Comparison of ENCODE assay signal across 23 cellular contexts in the genomic region with DNA sequence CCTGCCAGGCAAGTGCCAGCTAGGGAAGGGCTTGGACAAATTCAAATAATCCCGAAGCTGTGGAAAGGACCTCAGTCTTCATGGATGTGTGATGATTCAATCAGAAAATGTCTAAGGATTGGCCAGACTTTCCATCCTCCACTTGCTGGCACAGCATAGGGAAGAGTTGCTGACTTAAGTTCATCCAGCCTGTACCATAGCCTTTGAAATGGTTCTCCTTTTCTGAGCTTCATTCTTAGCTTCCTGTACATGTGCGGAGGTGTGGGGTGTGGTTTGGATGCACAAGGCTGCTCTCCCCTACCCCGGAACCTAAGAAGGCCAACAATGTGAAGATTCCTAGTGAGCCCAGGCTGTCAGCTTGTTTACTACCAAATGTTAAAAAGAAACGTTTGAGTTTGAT. TPM values are rescaled to one million over a fixed set of nuclear protein-coding genes. Genes with fewer than 3 reads are reported as not detected.
DNase-seq lines count a peak whose midpoint lies in the region; ATAC-seq and TF ChIP-seq lines count a peak whose summit lies in the region.
"Had no signal": no experiment of that assay in that cellular context is flagged by ENCODE, and none has a peak within 500 bp of the region (broad histone marks: within the 10 kb centered on the region; RNA-seq: fewer than 3 reads in every experiment).

No MANE protein-coding gene starts in this region.

- H3K9me2 ChIP-seq in SK-N-SH = no peaks in the 10 kb centered on the region

- no peaks in the 10 kb centered on the region for H4K20me1 ChIP-seq in SK-N-SH (ENCODE audit: insufficient read depth)

- no peaks in the 10 kb centered on the region for H3K36me3 Mint-ChIP-seq in dendritic cell treated with granulocyte-macrophage colony-stimulating factor and Interleukin-4, amounts not matched to agents 40 ng/mL and 50 ng/mL, for 4 days (ENCODE audit: low read depth)
- peaks cover 4 to 5% of the 10 kb centered on the region in 2 donors for H3K36me3 Mint-ChIP-seq in activated naive CD4-positive, alpha-beta T cell treated with anti-CD3 and anti-CD28 coated beads, Interleukin-2, amount 50 U/mL, for 72 hours
- H3K36me3 Mint-ChIP-seq: CD4-positive, alpha-beta memory T cell; IgD-negative memory B cell had no signal

- H3K4me1 Mint-ChIP-seq in dendritic cell treated with granulocyte-macrophage colony-stimulating factor and Interleukin-4, amounts not matched to agents 40 ng/mL and 50 ng/mL, for 4 days (ENCODE audit: low read depth) = peaks cover 30% of the 10 kb centered on the region
- H3K4me1 Mint-ChIP-seq: CD4-positive, alpha-beta memory T cell; IgD-negative memory B cell had no signal

- intact Hi-C loops in dendritic cell treated with granulocyte-macrophage colony-stimulating factor and Interleukin-4, amounts not matched to agents 40 ng/mL and 50 ng/mL, for 4 days (cut with micrococcal nuclease) = no loop called here

- TF ChIP-seq CTCF in SK-N-SH (IDR thresholded peaks at IDR 0.05) (no peak), NB4 (IDR thresholded peaks at IDR 0.05; ENCODE audit: low read depth, low read length) (no peak)

- 0 out of 2 replicates have a peak overlapping the region, but pooled peaks have one; percentile 4 for H3K4me2 ChIP-seq in SK-N-SH
- H3K4me2 ChIP-seq: GM23338, PC-9 had no signal

- H3F3A ChIP-seq in SK-N-SH (replicated peaks; ENCODE audit: insufficient read depth) = peaks cover 13% of the 10 kb centered on the region

- TF ChIP-seq POLR2A in NB4 (IDR thresholded peaks at IDR 0.05; ENCODE audit: extremely low read depth, insufficient read length) = no peak

- H3K79me2 ChIP-seq in SK-N-SH (ENCODE audit: insufficient read depth) = no peaks in the 10 kb centered on the region

- CTCF ChIA-PET in SK-N-SH (lab: Yijun Ruan, JAX) = interaction anchor here (1.1 kb wide), 1 partner anchor 96 kb away, joined by 4 read pairs; no protein-coding TSS in a partner anchor

- H3K9me3 ChIP-seq in SK-N-SH = no peaks in the 10 kb centered on the region
- H3K9me3 ChIP-seq: BE2C, MG63, SJCRH30 had no signal

- ATAC-seq in SK-N-SH treated with all-trans-retinoic acid at 6 μM for 48 hours = no peak
- ATAC-seq in activated naive CD4-positive, alpha-beta T cell treated with anti-CD3 and anti-CD28 coated beads, Interleukin-2, amount 50 U/mL, for 72 hours = no peak
- ATAC-seq: GM23338, HCT116 had no signal

- H3K9ac ChIP-seq in SK-N-SH = no peak overlapping the region

- H3K27me3 ChIP-seq in SK-N-SH (ENCODE audit: insufficient read depth) = no peaks in the 10 kb centered on the region

- H3K4me3 ChIP-seq in SK-N-SH (ENCODE audit: low read depth in 2 of 2, low read length in 1 of 2) (no peak overlapping the region), NB4 (ENCODE audit: low read depth, low read length) (no peak overlapping the region)
- H3K4me3 ChIP-seq: GM23338, MG63, PC-9, SJCRH30 had no signal

- peaks cover 53% of the 10 kb centered on the region for H3K27me3 Mint-ChIP-seq in dendritic cell treated with granulocyte-macrophage colony-stimulating factor and Interleukin-4, amounts not matched to agents 40 ng/mL and 50 ng/mL, for 4 days

- no peak overlapping the region for H2AFZ ChIP-seq in SK-N-SH (ENCODE audit: low read depth)
- H2AFZ ChIP-seq: GM23338, PC-9 had no signal

- peaks cover 10% of the 10 kb centered on the region for H3K9me3 Mint-ChIP-seq in dendritic cell treated with granulocyte-macrophage colony-stimulating factor and Interleukin-4, amounts not matched to agents 40 ng/mL and 50 ng/mL, for 4 days
- no peaks in the 10 kb centered on the region for H3K9me3 Mint-ChIP-seq in activated naive CD4-positive, alpha-beta T cell treated with anti-CD3 and anti-CD28 coated beads, Interleukin-2, amount 50 U/mL, for 72 hours
- H3K9me3 Mint-ChIP-seq: GM23338 had no signal

- POLR2A ChIA-PET in SK-N-SH (lab: Yijun Ruan, JAX) = no interaction called here

- DNase-seq in SK-N-SH = no peak
- DNase-seq in NB4 (ENCODE audit: low read depth) = peak; percentile 12
- peak; percentile 25 for DNase-seq in pons (ENCODE audit: low spot score)
- no peak for DNase-seq in activated naive CD4-positive, alpha-beta T cell (lab: John Stamatoyannopoulos, UW)
- DNase-seq in activated naive CD4-positive, alpha-beta T cell treated with anti-CD3 and anti-CD28 coated beads, Interleukin-2, amount 50 U/mL, for 72 hours (ENCODE audit: low spot score in 2 of 2) = no peak
- DNase-seq in SK-N-DZ (ENCODE audit: low spot score) = no peak
- DNase-seq: 8988T; BE2C; CD4-positive, alpha-beta memory T cell; Kasumi-1; MG63; NCI-H1105 treated with DMSO at 0.1 percent for 48 hours; NCI-H1694; NCI-H2227 treated with DMSO at 0.1 percent for 48 hours; NCI-H524 treated with DMSO at 0.1 percent for 48 hours; PC-9; SJCRH30 had no signal

- no peaks in the 10 kb centered on the region for H3K36me3 ChIP-seq in SK-N-SH (replicated peaks in 1 of 2; ENCODE audit: control insufficient read depth in 1 of 2, insufficient read depth in 2 of 2, low read length in 1 of 2)
- H3K36me3 ChIP-seq: BE2C, MG63, SJCRH30 had no signal

- peaks cover 0 to 5% of the 10 kb centered on the region in 2 experiments; a peak in 1 of 4 replicates for H3K4me1 ChIP-seq in SK-N-SH (ENCODE audit: control insufficient read depth in 1 of 2, insufficient read depth in 2 of 2, low read depth in 1 of 2, low read length in 1 of 2)
- H3K4me1 ChIP-seq: BE2C, SJCRH30 had no signal

- no peak overlapping the region for H3K27ac ChIP-seq in SK-N-SH (ENCODE audit: low read depth in 2 of 2, low read length in 1 of 2)
- H3K27ac ChIP-seq: PC-9, RWPE1, SJCRH30 had no signal

- H3K27ac Mint-ChIP-seq in dendritic cell treated with granulocyte-macrophage colony-stimulating factor and Interleukin-4, amounts not matched to agents 40 ng/mL and 50 ng/mL, for 4 days = peak overlapping the region; percentile 35
- H3K27ac Mint-ChIP-seq in activated naive CD4-positive, alpha-beta T cell treated with anti-CD3 and anti-CD28 coated beads, Interleukin-2, amount 50 U/mL, for 72 hours = no peak overlapping the region
- H3K27ac Mint-ChIP-seq: CD4-positive, alpha-beta memory T cell; GM23338; IgD-negative memory B cell had no signal

- 21% methylated on average over 4 of the region's 4 CpGs for WGBS in SK-N-SH (ENCODE audit: low lambda C conversion rate)

- no peak overlapping the region for H3K4me3 Mint-ChIP-seq in dendritic cell treated with granulocyte-macrophage colony-stimulating factor and Interleukin-4, amounts not matched to agents 40 ng/mL and 50 ng/mL, for 4 days
- H3K4me3 Mint-ChIP-seq: CD4-positive, alpha-beta memory T cell; GM23338; IgD-negative memory B cell had no signal

- no peak for TF ChIP-seq RAD21 in SK-N-SH (IDR thresholded peaks at IDR 0.05; ENCODE audit: low read length)

- no peak for TF ChIP-seq EP300 in SK-N-SH (IDR thresholded peaks at IDR 0.05; ENCODE audit: borderline replicate concordance in 1 of 2, low read depth in 1 of 2, low read length in 1 of 2)

TF ChIP-seq in SK-N-SH treated with all-trans-retinoic acid at 6 μM for 48 hours, 23 proteins besides CTCF, POLR2A, EP300 and RAD21:
- TF ChIP-seq CSDC2 (CRISPR knock-in tag; IDR thresholded peaks at IDR 0.05) (no peak), ZC3H10 (CRISPR knock-in tag; IDR thresholded peaks at IDR 0.05) (no peak), ZNF70 (CRISPR knock-in tag; IDR thresholded peaks at IDR 0.05) (no peak), BACH2 (CRISPR knock-in tag; IDR thresholded peaks at IDR 0.05; ENCODE audit: borderline replicate concordance) (no peak), ISL1 (CRISPR knock-in tag; IDR thresholded peaks at IDR 0.05) (no peak), ZFP3 (CRISPR knock-in tag; IDR thresholded peaks at IDR 0.05) (no peak), TOX (CRISPR knock-in tag; IDR thresholded peaks at IDR 0.05; ENCODE audit: borderline replicate concordance) (no peak), TCF4 (CRISPR knock-in tag; IDR thresholded peaks at IDR 0.05; ENCODE audit: borderline replicate concordance) (no peak)
- TF ChIP-seq, protein P1, sequence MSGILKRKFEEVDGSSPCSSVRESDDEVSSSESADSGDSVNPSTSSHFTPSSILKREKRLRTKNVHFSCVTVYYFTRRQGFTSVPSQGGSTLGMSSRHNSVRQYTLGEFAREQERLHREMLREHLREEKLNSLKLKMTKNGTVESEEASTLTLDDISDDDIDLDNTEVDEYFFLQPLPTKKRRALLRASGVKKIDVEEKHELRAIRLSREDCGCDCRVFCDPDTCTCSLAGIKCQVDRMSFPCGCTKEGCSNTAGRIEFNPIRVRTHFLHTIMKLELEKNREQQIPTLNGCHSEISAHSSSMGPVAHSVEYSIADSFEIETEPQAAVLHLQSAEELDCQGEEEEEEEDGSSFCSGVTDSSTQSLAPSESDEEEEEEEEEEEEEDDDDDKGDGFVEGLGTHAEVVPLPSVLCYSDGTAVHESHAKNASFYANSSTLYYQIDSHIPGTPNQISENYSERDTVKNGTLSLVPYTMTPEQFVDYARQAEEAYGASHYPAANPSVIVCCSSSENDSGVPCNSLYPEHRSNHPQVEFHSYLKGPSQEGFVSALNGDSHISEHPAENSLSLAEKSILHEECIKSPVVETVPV (CRISPR knock-in tag; IDR thresholded peaks at IDR 0.05) = no peak

RNA-seq across cellular contexts. Expression of a gene that starts 1.0 kb away (rescaled TPM):
- polyA plus RNA-seq in SK-N-SH (2012; rRNA removed) = not detected in 2 replicates
- polyA plus RNA-seq in SK-N-SH (2012; cell fraction: cytosol; rRNA removed) = not detected in 2 replicates
- polyA plus RNA-seq in SK-N-SH (2012; cell fraction: nucleus; rRNA removed) = not detected in 2 replicates
- not detected for total RNA-seq in activated naive CD4-positive, alpha-beta T cell treated with anti-CD3 and anti-CD28 coated beads, Interleukin-2, amount 50 U/mL, for 72 hours
- not detected in 2 replicates for polyA plus RNA-seq in SK-N-DZ (2014; cell fraction: cytosol; rRNA removed)
- not detected in 2 replicates for polyA plus RNA-seq in SK-N-DZ (2014; cell fraction: nucleus; rRNA removed)
- total RNA-seq: CD4-positive, alpha-beta memory T cell; GM23338; SJCRH30 had no signal
- polyA plus RNA-seq: CD4-positive, alpha-beta memory T cell; GM23338; IgD-negative memory B cell had no signal

RNA-seq across cellular contexts. Expression of a gene that starts 22.6 kb away (rescaled TPM):
- 0.21 and 0.23 TPM in 2 replicates for polyA plus RNA-seq in SK-N-SH (2012; rRNA removed)
- polyA plus RNA-seq in SK-N-SH (2012; cell fraction: cytosol; rRNA removed) = 0.05 and 0.06 TPM in 2 replicates
- polyA plus RNA-seq in SK-N-SH (2012; cell fraction: nucleus; rRNA removed) = 0.11 and 0.18 TPM in 2 replicates
- total RNA-seq in activated naive CD4-positive, alpha-beta T cell treated with anti-CD3 and anti-CD28 coated beads, Interleukin-2, amount 50 U/mL, for 72 hours = 1 to 10 TPM in 1 of 2 donors, not detected in 1; 1.0 TPM
- not detected in 2 replicates for polyA plus RNA-seq in SK-N-DZ (2014; cell fraction: cytosol; rRNA removed)
- polyA plus RNA-seq in SK-N-DZ (2014; cell fraction: nucleus; rRNA removed) = not detected in 2 replicates
- total RNA-seq: GM23338, PC-9, SJCRH30 had no signal
- polyA plus RNA-seq: GM23338, IgD-negative memory B cell had no signal

Comparison
In these comparisons a context has a peak if more than half of its experiments do, and no peak if none do; other contexts are left out.
1. DNase-seq: peak in NB4 (single experiment) and pons (single experiment); none in SK-N-SH (single experiment), activated naive CD4-positive, alpha-beta T cell (0 of 4), activated naive CD4-positive, alpha-beta T cell treated with anti-CD3 and anti-CD28 coated beads, Interleukin-2, amount 50 U/mL, for 72 hours (0 of 2) and SK-N-DZ (single experiment).